15 cellular contexts compared by ENCODE assay signal in the genomic region with DNA sequence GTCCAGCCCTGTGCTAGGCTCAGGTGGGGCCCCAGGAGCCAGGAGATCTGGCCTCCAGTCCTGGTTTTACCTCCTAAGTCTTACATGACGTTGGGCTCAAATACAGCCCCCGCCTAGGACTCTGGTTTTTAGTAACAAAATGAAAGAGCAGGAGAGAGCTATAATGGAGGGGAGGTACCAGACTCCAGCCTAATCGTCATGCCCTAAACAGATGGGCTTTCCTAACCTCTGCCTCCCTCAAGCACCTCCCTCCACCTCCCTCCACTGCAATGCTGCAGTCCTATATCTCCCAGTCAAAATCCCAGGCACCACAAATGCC. TPM values are rescaled to one million over a fixed set of nuclear protein-coding genes. Genes with fewer than 3 reads are reported as not detected.
DNase-seq lines count a peak whose midpoint lies in the region; TF ChIP-seq lines count a peak whose summit lies in the region.
"Had no signal": no experiment of that assay in that cellular context is flagged by ENCODE, and none has a peak within 500 bp of the region (broad histone marks: within the 10 kb centered on the region; RNA-seq: fewer than 3 reads in every experiment).

No MANE protein-coding gene starts in this region.

- no peak overlapping the region for H3K23ac ChIP-seq in neuronal stem cell (ENCODE audit: low read depth, low read length, poor library complexity)

- H4K8ac ChIP-seq in neuronal stem cell (ENCODE audit: low read depth, low read length), result no peak overlapping the region

- intact Hi-C loops in breast epithelium (cut with DNase I; ENCODE audit: low total_unique reads), result no loop called here

- no peak overlapping the region for H2BK12ac ChIP-seq in neuronal stem cell (ENCODE audit: low read length)

- H2BK15ac ChIP-seq in neuronal stem cell (ENCODE audit: low read length), result no peak overlapping the region

- no peak for TF ChIP-seq CTCF in breast epithelium (IDR thresholded peaks at IDR 0.05)

- H3K4me1 ChIP-seq in neuronal stem cell (ENCODE audit: control insufficient read depth in 2 of 2, insufficient read depth in 1 of 2, low read depth in 1 of 2, low read length in 2 of 2), result peaks cover 4 to 5% of the 10 kb centered on the region in 2 donors
- no peaks in the 10 kb centered on the region for H3K4me1 ChIP-seq in breast epithelium

- H3K27ac ChIP-seq in neuronal stem cell (replicated peaks; ENCODE audit: low read length) (no peak overlapping the region), breast epithelium (no peak overlapping the region)
- H3K27ac ChIP-seq: 22Rv1, BLaER1 had no signal

- H2BK5ac ChIP-seq in neuronal stem cell (ENCODE audit: low read length), result no peak overlapping the region

- no CpG with 5 or more reads among the region's 3 CpGs for WGBS in neuronal stem cell (ENCODE audit: extremely low coverage in 2 of 2, insufficient read length in 2 of 2, insufficient replicate concordance in 1 of 2), 2 donors

- H3K4me3 ChIP-seq in neuronal stem cell (ENCODE audit: low read length in 2 of 2) (peak overlapping the region in 1 of 2 donors; percentile 7), breast epithelium (no peak overlapping the region)
- H3K4me3 ChIP-seq: BLaER1 had no signal

- H3K4ac ChIP-seq in neuronal stem cell (ENCODE audit: low read length), result no peak overlapping the region

- TF ChIP-seq POLR2A in breast epithelium (IDR thresholded peaks at IDR 0.05), result no peak

- no peak overlapping the region for H4K91ac ChIP-seq in neuronal stem cell (ENCODE audit: low read depth, low read length, poor library complexity)

- H3K9me3 ChIP-seq in neuronal stem cell (replicated peaks in 1 of 2; ENCODE audit: control insufficient read depth in 2 of 2, insufficient read depth in 1 of 2, low read depth in 1 of 2, low read length in 2 of 2), result peaks cover 0 to 2% of the 10 kb centered on the region in 2 donors
- no peaks in the 10 kb centered on the region for H3K9me3 ChIP-seq in breast epithelium

- H2BK120ac ChIP-seq in neuronal stem cell (ENCODE audit: low read depth, low read length), result no peak overlapping the region

- H3K36me3 ChIP-seq in neuronal stem cell (replicated peaks in 1 of 2; ENCODE audit: control insufficient read depth in 2 of 2, insufficient read depth in 2 of 2, low read length in 2 of 2), result no peaks in the 10 kb centered on the region
- H3K36me3 ChIP-seq in breast epithelium, result no peaks in the 10 kb centered on the region
- H3K36me3 ChIP-seq: BLaER1 had no signal

- no peak overlapping the region for H2AK5ac ChIP-seq in neuronal stem cell (ENCODE audit: low read depth, low read length)

- no peak overlapping the region for H3K9ac ChIP-seq in neuronal stem cell (ENCODE audit: low read depth, low read length, poor library complexity)
- H3K9ac ChIP-seq: BLaER1 had no signal

- no peak overlapping the region for H3K4me2 ChIP-seq in neuronal stem cell (ENCODE audit: insufficient read depth, low read length, poor library complexity, severe bottlenecking)

- peak; percentile 9 for DNase-seq in NCI-H1694 treated with DMSO at 0.1 percent for 48 hours (lab: John Stamatoyannopoulos, UW)
- no peak for DNase-seq in NCI-H1694 (lab: John Stamatoyannopoulos, UW)
- DNase-seq in H4 (ENCODE audit: low spot score), result peak; percentile 11
- DNase-seq in NCI-H69 (lab: John Stamatoyannopoulos, UW), result peak; percentile 23
- no peak for DNase-seq in neuronal stem cell (ENCODE audit: low spot score)
- no peak for DNase-seq in breast epithelium (ENCODE audit: low spot score in 2 of 2)
- no peak for DNase-seq in HuH-7.5 (ENCODE audit: low spot score)
- DNase-seq in NCI-H2196 treated with DMSO at 0.1 percent for 48 hours (lab: John Stamatoyannopoulos, UW; ENCODE audit: unreplicated experiment), result no peak
- DNase-seq: NCI-H1436 treated with DMSO at 0.1 percent for 48 hours, NCI-H446 had no signal

- peak overlapping the region; percentile 38 for H2AFZ ChIP-seq in neuronal stem cell (ENCODE audit: low read length)

- no peak overlapping the region for H3K14ac ChIP-seq in neuronal stem cell (ENCODE audit: low read length)

- no peaks in the 10 kb centered on the region for H3K79me1 ChIP-seq in neuronal stem cell (ENCODE audit: low read depth, low read length)

- H3K18ac ChIP-seq in neuronal stem cell (ENCODE audit: low read length), result peak overlapping the region; percentile 65

- H3K27me3 ChIP-seq in neuronal stem cell (ENCODE audit: control insufficient read depth in 3 of 3, insufficient read depth in 3 of 3, low read depth in 1 of 3, low read length in 3 of 3) (peaks cover 0 to 6% (median 0%) of the 10 kb centered on the region in 3 experiments), breast epithelium (no peaks in the 10 kb centered on the region)
- H3K27me3 ChIP-seq: BLaER1 had no signal

RNA-seq across cellular contexts. Expression of a gene that starts 28.6 kb away (rescaled TPM):
- 0.83 and 3.5 TPM in 2 replicates for total RNA-seq in H4 (2014; rRNA removed; shearing (Covaris generic))
- 0.89 TPM for polyA plus RNA-seq in neuronal stem cell (2013, experiment 1 of 2)
- 0.71 TPM for polyA plus RNA-seq in neuronal stem cell (2013, experiment 2 of 2)
- 100 to 1,000 TPM in 1 of 3 donors, 10 to 100 TPM in 1, under 1 TPM in 1; 0.96 to 111 (median 72.1) TPM for total RNA-seq in breast epithelium
- total RNA-seq: HT1080; OCI-LY7; T-helper 2 cell treated with Interferon-gamma antibody and Interleukin-4, amounts not matched to agents 100 ng/mL and 5 ng/mL, for 36 hours had no signal

Comparison
In these comparisons a context has a peak if more than half of its experiments do, and no peak if none do; other contexts are left out.
1. DNase-seq: peak in NCI-H1694 treated with DMSO at 0.1 percent for 48 hours (single experiment), H4 (single experiment) and NCI-H69 (single experiment); none in NCI-H1694 (single experiment), neuronal stem cell (single experiment), breast epithelium (0 of 2), HuH-7.5 (single experiment) and NCI-H2196 treated with DMSO at 0.1 percent for 48 hours (single experiment).